15 cellular contexts compared by ENCODE assay signal in the genomic region with DNA sequence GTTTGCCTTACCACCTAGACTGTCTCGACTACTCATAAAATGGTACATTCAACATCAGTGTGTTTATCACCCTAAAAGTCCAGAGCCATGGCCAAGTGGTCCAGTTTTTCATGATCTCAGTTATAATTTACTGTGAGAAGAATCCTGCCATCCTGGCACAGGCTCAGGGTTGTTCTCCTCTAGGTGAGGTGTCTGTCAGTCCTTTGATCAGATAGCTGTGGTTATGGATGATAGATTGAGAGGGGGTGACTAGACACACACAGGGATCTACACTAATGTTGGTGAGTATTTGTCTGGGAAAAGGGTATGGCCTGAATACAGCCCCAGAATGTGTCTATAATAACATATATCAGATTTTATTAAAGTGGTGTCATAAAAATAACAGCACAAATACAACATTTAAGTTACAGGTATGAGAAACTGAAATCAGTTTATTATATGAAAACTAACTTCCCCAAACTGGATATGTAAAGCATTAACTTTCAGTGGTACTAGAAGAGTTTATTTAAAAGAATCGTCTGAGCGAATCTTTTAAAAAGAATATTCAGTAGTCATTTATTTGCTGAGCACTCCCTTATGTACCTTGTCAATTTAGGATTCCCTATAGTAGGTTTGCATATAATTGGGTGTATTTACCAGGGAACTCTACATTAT.
A peak's percentile ranks its signal among the peaks of the same experiment; 100 is the strongest.
DNase-seq lines count a peak whose midpoint lies in the region; ATAC-seq, FAIRE-seq and TF ChIP-seq lines count a peak whose summit lies in the region.
"Had no signal": no experiment of that assay in that cellular context is flagged by ENCODE, and none has a peak within 500 bp of the region (broad histone marks: within the 10 kb centered on the region; RNA-seq: fewer than 3 reads in every experiment).

No MANE protein-coding gene starts in this region.

- TF ChIP-seq POLR2A in GM12891 (IDR thresholded peaks at IDR 0.05; ENCODE audit: low read depth, low read length) (no peak), K562 (conservative IDR thresholded peaks at IDR 0.05) (no peak)

- intact Hi-C loops in K562 (cut with micrococcal nuclease) (no loop called here), Caco-2 (cut with micrococcal nuclease; ENCODE audit: unreplicated experiment) (no loop called here)

- H2AFZ ChIP-seq in Karpas-422 (ENCODE audit: low read length) (no peak overlapping the region), K562 (ENCODE audit: low read depth, low read length) (no peak overlapping the region)

- no peaks in the 10 kb centered on the region; the same call in 1 of the 2 replicates for H3K9me2 ChIP-seq in Karpas-422 (replicated peaks; ENCODE audit: insufficient read depth, low read length)

- H3K4me1 Mint-ChIP-seq in osteocyte (ENCODE audit: unreplicated experiment) (peaks cover 13% of the 10 kb centered on the region), Caco-2 (ENCODE audit: low read depth, unreplicated experiment) (no peaks in the 10 kb centered on the region)
- H3K4me1 Mint-ChIP-seq in activated T-cell treated with anti-CD3 and anti-CD28 coated beads, Interleukin-2, amount 50 U/mL, for 24 hours (ENCODE audit: low read depth), result peaks cover 47% of the 10 kb centered on the region

- TF ChIP-seq EP300 in K562 (IDR thresholded peaks at IDR 0.05; ENCODE audit: low read length), result no peak

- H3K79me2 ChIP-seq in Karpas-422 (ENCODE audit: low read length) (peaks cover 97% of the 10 kb centered on the region), K562 (ENCODE audit: control insufficient read depth, insufficient read depth, low read length) (no peaks in the 10 kb centered on the region)

- BruUV-seq in K562 (replicated peaks; lab: Mats Ljungman, UMichigan) (no TSS peak), Caco-2 (replicated peaks; lab: Mats Ljungman, UMichigan) (no TSS peak)

- H3K4me3 ChIP-seq in Karpas-422 (ENCODE audit: low read length), result no peak overlapping the region
- H3K4me3 ChIP-seq in K562, result no peak overlapping the region
- H3K4me3 ChIP-seq in Caco-2 (ENCODE audit: low read depth, low read length), result no peak overlapping the region
- H3K4me3 ChIP-seq: SJSA1 had no signal

- CTCF ChIA-PET in K562 (lab: Yijun Ruan, JAX; ENCODE audit: low intra/inter-chr PET ratio) (no interaction called here), Caco-2 (lab: Charles Lee) (no interaction called here)

- H3K9ac ChIP-seq in Karpas-422 (ENCODE audit: low read length) (no peak overlapping the region), K562 (ENCODE audit: insufficient read depth in 1 of 2, low read depth in 2 of 2, low read length in 2 of 2) (no peak overlapping the region)

- in situ Hi-C loops in K562 (cut with MboI), result no loop called here

- peaks cover 25% of the 10 kb centered on the region for H3K4me1 ChIP-seq in Karpas-422 (ENCODE audit: low read length)
- no peaks in the 10 kb centered on the region; a peak in 1 of 5 replicates for H3K4me1 ChIP-seq in K562 (replicated peaks in 1 of 2; ENCODE audit: control insufficient read depth in 2 of 2, insufficient read depth in 2 of 2, low read length in 2 of 2)
- no peaks in the 10 kb centered on the region for H3K4me1 ChIP-seq in Caco-2
- H3K4me1 ChIP-seq: SJSA1 had no signal

- peaks cover 33% of the 10 kb centered on the region for H3K36me3 ChIP-seq in Karpas-422 (ENCODE audit: insufficient read depth, low read length)
- no peaks in the 10 kb centered on the region for H3K36me3 ChIP-seq in K562 (ENCODE audit: control insufficient read depth, insufficient read depth, low read length)
- no peaks in the 10 kb centered on the region for H3K36me3 ChIP-seq in Caco-2 (ENCODE audit: control insufficient read depth, insufficient read depth, low read length)
- H3K36me3 ChIP-seq: SJSA1 had no signal

- H3K27me3 Mint-ChIP-seq in osteocyte (ENCODE audit: unreplicated experiment), result no peaks in the 10 kb centered on the region
- no peaks in the 10 kb centered on the region for H3K27me3 Mint-ChIP-seq in Caco-2 (ENCODE audit: insufficient read depth, unreplicated experiment)
- no peaks in the 10 kb centered on the region for H3K27me3 Mint-ChIP-seq in activated T-cell treated with anti-CD3 and anti-CD28 coated beads, Interleukin-2, amount 50 U/mL, for 24 hours

- H3K36me3 Mint-ChIP-seq in osteocyte (ENCODE audit: unreplicated experiment) (no peaks in the 10 kb centered on the region), Caco-2 (ENCODE audit: insufficient read depth, unreplicated experiment) (peaks cover under 1% of the 10 kb centered on the region)
- peaks cover 33% of the 10 kb centered on the region for H3K36me3 Mint-ChIP-seq in activated T-cell treated with anti-CD3 and anti-CD28 coated beads, Interleukin-2, amount 50 U/mL, for 24 hours (ENCODE audit: low read depth)

- H3K27me3 ChIP-seq in Karpas-422 (ENCODE audit: low read length) (no peaks in the 10 kb centered on the region), K562 (ENCODE audit: control insufficient read depth in 2 of 2, insufficient read depth in 2 of 2, low read length in 2 of 2) (no peaks in the 10 kb centered on the region), Caco-2 (replicated peaks; ENCODE audit: control insufficient read depth, insufficient read depth, low read length) (no peaks in the 10 kb centered on the region)
- H3K27me3 ChIP-seq: SJSA1 had no signal

- H3K9me3 ChIP-seq in Karpas-422 (ENCODE audit: low read length) (no peaks in the 10 kb centered on the region), K562 (replicated peaks; ENCODE audit: control insufficient read depth, insufficient read depth, low read depth, low read length) (no peaks in the 10 kb centered on the region), Caco-2 (no peaks in the 10 kb centered on the region)
- H3K9me3 ChIP-seq: SJSA1 had no signal

- DNase-seq in GM12891 (ENCODE audit: insufficient read length, low spot score) (no peak), Karpas-422 (no peak), K562 (ENCODE audit: extremely low read depth in 1 of 4, low spot score in 3 of 4) (no peak), osteocyte (ENCODE audit: extremely low spot score, unreplicated experiment) (no peak), Caco-2 (no peak)
- no peak for DNase-seq in activated T-cell treated with anti-CD3 and anti-CD28 coated beads, Interleukin-2, amount 50 U/mL, for 24 hours
- DNase-seq: NCI-H1417, NCI-H187 treated with DMSO at 0.1 percent for 48 hours, NCI-H748 treated with DMSO at 0.1 percent for 48 hours had no signal

- no peak for TF ChIP-seq CTCF in K562 (IDR thresholded peaks at IDR 0.05 in 2 of 3, conservative IDR thresholded peaks at IDR 0.05 in 1 of 3; ENCODE audit: insufficient read depth in 2 of 3, low read depth in 1 of 3, low read length in 3 of 3)
- TF ChIP-seq CTCF in osteocyte (IDR thresholded peaks at IDR 0.05), result no peak
- no peak for TF ChIP-seq CTCF in Caco-2 (IDR thresholded peaks at IDR 0.05; ENCODE audit: insufficient read depth in 1 of 2, low read depth in 1 of 2, low read length in 1 of 2, severe bottlenecking in 1 of 2, unreplicated experiment in 1 of 2)

- POLR2A ChIA-PET in K562 (lab: Yijun Ruan, JAX), result no interaction called here
- POLR2A ChIA-PET in Caco-2 (lab: Charles Lee), result no interaction called here

- no peak; the same call in 2 of the 3 replicates for ATAC-seq in K562
- ATAC-seq in GM21423 (IDR thresholded peaks at IDR 0.05; ENCODE audit: unreplicated experiment), result no peak
- ATAC-seq in HG03159 (IDR thresholded peaks at IDR 0.05; ENCODE audit: unreplicated experiment), result no peak

- H3K9me3 Mint-ChIP-seq in osteocyte (ENCODE audit: unreplicated experiment) (peaks cover 10% of the 10 kb centered on the region), Caco-2 (ENCODE audit: unreplicated experiment) (no peaks in the 10 kb centered on the region)
- H3K9me3 Mint-ChIP-seq in activated T-cell treated with anti-CD3 and anti-CD28 coated beads, Interleukin-2, amount 50 U/mL, for 24 hours, result peaks cover 2% of the 10 kb centered on the region

- H3K27ac ChIP-seq in Karpas-422 (ENCODE audit: low read length), result 0 out of 2 replicates have a peak overlapping the region, but pooled peaks have one; percentile 18
- H3K27ac ChIP-seq in K562 (ENCODE audit: extremely low read depth, low read depth, low read length), result no peak overlapping the region
- H3K27ac ChIP-seq: SJSA1 had no signal

- no peak overlapping the region for H3K4me3 Mint-ChIP-seq in osteocyte (ENCODE audit: unreplicated experiment)
- no peak overlapping the region for H3K4me3 Mint-ChIP-seq in Caco-2 (ENCODE audit: unreplicated experiment)
- no peak overlapping the region for H3K4me3 Mint-ChIP-seq in activated T-cell treated with anti-CD3 and anti-CD28 coated beads, Interleukin-2, amount 50 U/mL, for 24 hours
- H3K4me3 Mint-ChIP-seq: CD14-positive monocyte had no signal

- peak; percentile 70 for FAIRE-seq in GM12891 (lab: Jason Lieb, UNC)
- FAIRE-seq in K562 (lab: Jason Lieb, UNC), result no peak
- FAIRE-seq: GM18507, H54 had no signal

- no peaks in the 10 kb centered on the region for H3K9me1 ChIP-seq in K562 (ENCODE audit: control insufficient read depth, insufficient read depth, low read length)

- H3K4me2 ChIP-seq in Karpas-422 (ENCODE audit: low read depth, low read length, poor library complexity, severe bottlenecking) (no peak overlapping the region), K562 (ENCODE audit: insufficient read depth, low read length) (no peak overlapping the region)

- H4K20me1 ChIP-seq in Karpas-422 (ENCODE audit: insufficient read depth, low read depth, low read length) (peaks cover 39% of the 10 kb centered on the region), K562 (replicated peaks; ENCODE audit: control insufficient read depth, insufficient read depth, low read length) (no peaks in the 10 kb centered on the region)

- 69% methylated on average over 3 of the region's 3 CpGs for WGBS in K562 (ENCODE audit: insufficient coverage, low coverage, missing lambda C conversion rate)

- TF ChIP-seq RAD21 in K562 (CRISPR knock-in tag; conservative IDR thresholded peaks at IDR 0.05 in 1 of 2, IDR thresholded peaks at IDR 0.05 in 1 of 2), result no peak

- H3K27ac Mint-ChIP-seq in osteocyte (ENCODE audit: unreplicated experiment), result peak overlapping the region; percentile 6
- no peak overlapping the region for H3K27ac Mint-ChIP-seq in Caco-2 (ENCODE audit: unreplicated experiment)
- no peak overlapping the region for H3K27ac Mint-ChIP-seq in activated T-cell treated with anti-CD3 and anti-CD28 coated beads, Interleukin-2, amount 50 U/mL, for 24 hours
- H3K27ac Mint-ChIP-seq: CD14-positive monocyte had no signal

TF ChIP-seq in GM12891, 5 proteins besides CTCF, POLR2A, EP300 and RAD21 (continues in another document):
- TF ChIP-seq POU2F2 (IDR thresholded peaks at IDR 0.05; ENCODE audit: low read depth, low read length), result no peak
- TF ChIP-seq PAX5 (IDR thresholded peaks at IDR 0.05; ENCODE audit: insufficient read depth, low read length, severe bottlenecking), result no peak
- no peak for TF ChIP-seq SPI1 (IDR thresholded peaks at IDR 0.05; ENCODE audit: low read depth, low read length)
- TF ChIP-seq TAF1 (IDR thresholded peaks at IDR 0.05; ENCODE audit: low read depth, low read length), result no peak
